ENCODE assay signal across 23 cellular contexts in the genomic region with DNA sequence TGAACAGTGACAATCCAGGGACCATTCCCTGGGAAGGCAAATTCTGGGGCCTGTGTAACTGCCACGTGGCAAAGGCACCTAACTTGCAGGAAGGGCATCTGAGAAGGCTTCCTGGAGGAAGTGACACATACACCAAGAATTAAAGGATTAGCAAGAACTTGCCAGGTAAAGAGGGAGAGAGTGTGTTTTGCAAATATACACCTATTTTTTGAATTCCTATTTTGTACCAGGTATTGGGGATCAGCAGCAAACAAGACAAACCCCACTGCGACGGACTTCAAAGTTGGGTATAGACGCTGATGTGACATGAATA.
"Had no signal": no experiment of that assay in that cellular context is flagged by ENCODE, and none has a peak within 500 bp of the region (broad histone marks: within the 10 kb centered on the region; RNA-seq: fewer than 3 reads in every experiment).

No MANE protein-coding gene starts in this region.

- H3K4me3 Mint-ChIP-seq: activated CD8-positive, alpha-beta T cell treated with anti-CD3 and anti-CD28 coated beads, Interleukin-2, amount 10 ng/mL, durations not matched to agents 7 days and 5 days; activated naive CD8-positive, alpha-beta T cell treated with anti-CD3 and anti-CD28 coated beads, Interleukin-2, amount 10 ng/mL, durations not matched to agents 7 days and 5 days; T-helper 17 cell; WTC11 had no signal

- H3K36me3 ChIP-seq: adrenal gland, Peyer's patch had no signal

- H3K27me3 Mint-ChIP-seq: activated naive CD8-positive, alpha-beta T cell treated with anti-CD3 and anti-CD28 coated beads, Interleukin-2, amount 10 ng/mL, durations not matched to agents 7 days and 5 days had no signal

- H3K27ac Mint-ChIP-seq: activated CD8-positive, alpha-beta T cell treated with anti-CD3 and anti-CD28 coated beads, Interleukin-2, amount 10 ng/mL, durations not matched to agents 7 days and 5 days; activated naive CD8-positive, alpha-beta T cell treated with anti-CD3 and anti-CD28 coated beads, Interleukin-2, amount 10 ng/mL, durations not matched to agents 7 days and 5 days; T-helper 17 cell; WTC11 had no signal

- H3K9me3 Mint-ChIP-seq: activated naive CD8-positive, alpha-beta T cell treated with anti-CD3 and anti-CD28 coated beads, Interleukin-2, amount 10 ng/mL, durations not matched to agents 7 days and 5 days; WTC11 had no signal

- DNase-seq: activated CD4-positive, alpha-beta T cell treated with anti-CD3 and anti-CD28 coated beads for 48 hours; activated CD4-positive, alpha-beta T cell treated with anti-CD3 and anti-CD28 coated beads, Interleukin-2, amount 50 U/mL, for 4 hours; activated CD4-positive, CD25-positive, alpha-beta regulatory T cell treated with anti-CD3 and anti-CD28 coated beads, Interleukin-2, amount 50 U/mL, for 72 hours; activated CD8-positive, alpha-beta memory T cell treated with anti-CD3 and anti-CD28 coated beads, Interleukin-2, amount 50 U/mL, for 48 hours; activated naive CD4-positive, alpha-beta T cell treated with anti-CD3 and anti-CD28 coated beads, Interleukin-2, amount 50 U/mL, for 16 hours; activated naive CD8-positive, alpha-beta T cell treated with anti-CD3 and anti-CD28 coated beads, Interleukin-2, amount 10 ng/mL, durations not matched to agents 7 days and 5 days; activated T-cell treated with anti-CD3 and anti-CD28 coated beads, Interleukin-2, amount 50 U/mL, for 1 hour; adrenal gland; anterior cingulate cortex; KG1; NCI-H1417; NCI-H1930; NCI-H2171 treated with DMSO at 0.1 percent for 48 hours; NCI-H345; NCI-H510A; NCI-H526 treated with DMSO at 0.1 percent for 48 hours; NCI-H82; Peyer's patch; SIG-M5; T-helper 17 cell; T-helper 9 cell had no signal

- H3K27me3 ChIP-seq: adrenal gland, Peyer's patch had no signal

- H3K4me3 ChIP-seq: adrenal gland, Peyer's patch had no signal

- H3K4me1 ChIP-seq: adrenal gland, Peyer's patch had no signal

- H3K36me3 Mint-ChIP-seq: activated naive CD8-positive, alpha-beta T cell treated with anti-CD3 and anti-CD28 coated beads, Interleukin-2, amount 10 ng/mL, durations not matched to agents 7 days and 5 days; WTC11 had no signal

- ATAC-seq: activated CD8-positive, alpha-beta T cell treated with anti-CD3 and anti-CD28 coated beads, Interleukin-2, amount 10 ng/mL, durations not matched to agents 7 days and 5 days; T-helper 17 cell; WTC11 had no signal

- H3K9me3 ChIP-seq: adrenal gland, Peyer's patch had no signal

- H3K27ac ChIP-seq: adrenal gland, Peyer's patch had no signal

- H3K4me1 Mint-ChIP-seq: activated naive CD8-positive, alpha-beta T cell treated with anti-CD3 and anti-CD28 coated beads, Interleukin-2, amount 10 ng/mL, durations not matched to agents 7 days and 5 days; WTC11 had no signal
